ENCODE assay signal across 13 cellular contexts in the genomic region with DNA sequence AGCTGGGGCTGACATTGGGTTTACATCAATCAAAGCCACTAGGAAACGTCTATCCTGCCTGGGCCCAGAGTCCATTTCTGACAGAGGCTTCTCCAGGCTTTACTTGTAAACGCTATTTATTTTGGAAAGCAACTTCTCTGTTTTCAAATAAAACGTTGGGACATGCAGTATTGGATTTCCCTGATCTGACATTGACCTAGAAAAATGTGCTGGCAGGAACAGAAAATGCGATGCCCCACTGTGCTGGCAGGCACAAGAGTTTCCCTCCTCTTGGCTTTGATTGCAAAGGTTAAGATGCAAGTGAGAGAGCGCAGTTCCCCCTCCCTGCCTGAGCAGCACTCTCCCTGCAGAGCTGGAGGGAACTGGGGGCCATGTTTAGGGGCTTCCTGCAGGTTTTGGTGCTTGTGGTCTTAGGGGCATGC. TPM values are rescaled to one million over a fixed set of nuclear protein-coding genes. Genes with fewer than 3 reads are reported as not detected.
DNase-seq lines count a peak whose midpoint lies in the region; ATAC-seq and TF ChIP-seq lines count a peak whose summit lies in the region.
"Had no signal": no experiment of that assay in that cellular context is flagged by ENCODE, and none has a peak within 500 bp of the region (broad histone marks: within the 10 kb centered on the region; RNA-seq: fewer than 3 reads in every experiment).

No MANE protein-coding gene starts in this region.

- CTCF ChIA-PET in RWPE1 (lab: Yijun Ruan, JAX): interaction anchor here (1.3 kb wide), 1 partner anchor 13 kb away, joined by 4 read pairs; no protein-coding TSS in a partner anchor

- peak overlapping the region; percentile 6 to 26 for H3K9ac ChIP-seq in stomach smooth muscle (ENCODE audit: low read length in 2 of 2)

- TF ChIP-seq CTCF in RWPE1 (conservative IDR thresholded peaks at IDR 0.05; ENCODE audit: low read depth): no peak
- no peak for TF ChIP-seq CTCF in gastroesophageal sphincter (IDR thresholded peaks at IDR 0.05)

- H3K9me3 ChIP-seq in gastroesophageal sphincter (no peaks in the 10 kb centered on the region), stomach smooth muscle (ENCODE audit: control insufficient read depth in 2 of 2, low read length in 2 of 2) (no peaks in the 10 kb centered on the region)

- H3K27me3 ChIP-seq in gastroesophageal sphincter: no peaks in the 10 kb centered on the region
- no peaks in the 10 kb centered on the region for H3K27me3 ChIP-seq in stomach smooth muscle (ENCODE audit: control insufficient read depth in 1 of 2, insufficient read depth in 2 of 2, low read length in 2 of 2)

- no peak for TF ChIP-seq POLR2A in gastroesophageal sphincter (IDR thresholded peaks at IDR 0.05)

- 54% methylated on average over 3 of the region's 5 CpGs; no CpG with 5 or more reads in 1 of the 2 donors for WGBS in gastroesophageal sphincter (ENCODE audit: low coverage in 1 of 2), 2 donors

- intact Hi-C loops in head of caudate nucleus (cut with DNase I): loop anchor here (10.0 kb wide), 1 partner anchor 844 kb away; no protein-coding TSS in a partner anchor

- H3K4me1 ChIP-seq in gastroesophageal sphincter: peaks cover 0 to 37% (median 9%) of the 10 kb centered on the region in 3 donors
- peaks cover 30% of the 10 kb centered on the region for H3K4me1 ChIP-seq in stomach smooth muscle (ENCODE audit: control insufficient read depth, insufficient read depth, low read length)

- peak overlapping the region; percentile 29 for H3K27ac ChIP-seq in RWPE1
- peak overlapping the region in 3 of 4 donors; percentile 39 to 83 (median 68) for H3K27ac ChIP-seq in gastroesophageal sphincter
- H3K27ac ChIP-seq in stomach smooth muscle (ENCODE audit: low read length): peak overlapping the region; percentile 18

- ATAC-seq in gastroesophageal sphincter: no peak
- ATAC-seq: K562 had no signal

- DNase-seq in NCI-H1092 treated with DMSO at 0.1 percent for 48 hours (lab: John Stamatoyannopoulos, UW) (peak; percentile 32), NCI-H1092 (lab: John Stamatoyannopoulos, UW) (no peak), RWPE1 (ENCODE audit: low spot score) (no peak), head of caudate nucleus (no peak), NCI-H2171 (lab: John Stamatoyannopoulos, UW) (no peak), activated gamma-delta T cell (lab: John Stamatoyannopoulos, UW) (no peak)
- DNase-seq: 8988T, HFFc6, NCI-H1930 had no signal

- no peak for TF ChIP-seq EP300 in gastroesophageal sphincter (IDR thresholded peaks at IDR 0.05)

- POLR2A ChIA-PET in RWPE1 (lab: Yijun Ruan, JAX; ENCODE audit: low non-redundant PET): no interaction called here

- H3K4me3 ChIP-seq in gastroesophageal sphincter (no peak overlapping the region), stomach smooth muscle (ENCODE audit: low read length in 2 of 2) (no peak overlapping the region)
- H3K4me3 ChIP-seq: K562 had no signal

- no peaks in the 10 kb centered on the region for H3K36me3 ChIP-seq in gastroesophageal sphincter
- H3K36me3 ChIP-seq in stomach smooth muscle (ENCODE audit: control insufficient read depth in 2 of 2, insufficient read depth in 2 of 2, low read length in 2 of 2): no peaks in the 10 kb centered on the region

RNA-seq across cellular contexts. Expression of gene DKK3, which starts 42.1 kb away (rescaled TPM):
- total RNA-seq in gastroesophageal sphincter: 100 to 1,000 TPM in 2 of 4 donors, 10 to 100 TPM in 2; 72.1 to 249 (median 127) TPM
- total RNA-seq: OCI-LY7 had no signal

RNA-seq across cellular contexts. Expression of gene MICAL2, which starts 59.9 kb away (rescaled TPM):
- total RNA-seq in gastroesophageal sphincter: 100 to 1,000 TPM; 196 to 550 (median 237) TPM
- total RNA-seq: OCI-LY7 had no signal

Comparison
In these comparisons a context has a peak if more than half of its experiments do, and no peak if none do; other contexts are left out.
1. H3K27ac ChIP-seq: peak in every context shown above with its lines; median percentile 68 in gastroesophageal sphincter; 29 in RWPE1; 18 in stomach smooth muscle.